Comparison of ENCODE assay signal across 8 cellular contexts in genomic region chr21:33266050-33266783, GRCh38. TPM values are rescaled to one million over a fixed set of nuclear protein-coding genes. Genes with fewer than 3 reads are reported as not detected.
DNase-seq lines count a peak whose midpoint lies in the region; ATAC-seq and TF ChIP-seq lines count a peak whose summit lies in the region.

TSS of gene IL10RB (plus strand) at chr21:33266367. CDS start at chr21:33266466, 99 bp downstream.

- H3K4me3 Mint-ChIP-seq in T-cell = peak within 1 kb of the TSS; percentile 91 to 96 (median 94)

- H3K27me3 ChIP-seq in adipocyte (replicated peaks; ENCODE audit: control insufficient read depth, insufficient read depth, low read length) (no peaks in the 10 kb centered on the region), transverse colon (no peaks in the 10 kb centered on the region)

- peaks cover 40% of the 10 kb centered on the region for H3K4me1 ChIP-seq in adipocyte (ENCODE audit: control insufficient read depth, insufficient read depth, low read length)
- H3K4me1 ChIP-seq in transverse colon = peaks cover 13 to 42% (median 37%) of the 10 kb centered on the region in 4 donors

- peak; percentile 80 to 84 (median 81) for ATAC-seq in T-cell (replicated peaks in 1 of 4)

- H3K4me1 Mint-ChIP-seq in T-cell = peaks cover 59 to 70% (median 66%) of the 10 kb centered on the region in 3 donors

- peaks cover 20% of the 10 kb centered on the region for H3K36me3 ChIP-seq in adipocyte (ENCODE audit: control insufficient read depth, insufficient read depth, low read length, severe bottlenecking)
- no peaks in the 10 kb centered on the region for H3K36me3 ChIP-seq in transverse colon

- H3K9ac ChIP-seq in adipocyte (ENCODE audit: low read length) = peak within 1 kb of the TSS; percentile 92

- H3K9me3 ChIP-seq in adipocyte (ENCODE audit: control insufficient read depth, low read length) (no peaks in the 10 kb centered on the region), transverse colon (no peaks in the 10 kb centered on the region)

- H3K4me3 ChIP-seq in adipocyte (ENCODE audit: low read length) (peak within 1 kb of the TSS; percentile 92), transverse colon (peak within 1 kb of the TSS; percentile 57 to 97 (median 72))

- POLR2A ChIA-PET in T-cell (lab: Charles Lee) = interaction anchor here in 1 of 2 donors (0.7 to 1.1 kb wide), 2 partner anchors 20 to 59 kb away, joined by 3 to 4 read pairs; partner anchors contain the start of gene IFNAR1

- 1% methylated on average over 35 of the region's 60 CpGs; no CpG with 5 or more reads in 1 of the 2 donors for WGBS in transverse colon (ENCODE audit: low coverage in 1 of 2), 2 donors

- peak within 1 kb of the TSS; percentile 85 to 97 (median 92) for H3K27ac ChIP-seq in transverse colon

- intact Hi-C loops in cardiac septum (cut with DNase I) = loop anchor here (2.0 kb wide), 1 partner anchor 59 kb away; the partner anchor contains the start of gene IFNAR1
- intact Hi-C loops in posterior cingulate gyrus (cut with DNase I) = loop anchor here (2.0 kb wide), 1 partner anchor 59 kb away; the partner anchor contains the start of gene IFNAR1
- intact Hi-C loops in transverse colon (cut with DNase I; ENCODE audit: low total_unique reads) = loop anchor here (5.0 kb wide), 1 partner anchor 34 kb away; no protein-coding TSS in a partner anchor

- no peaks in the 10 kb centered on the region for H3K9me3 Mint-ChIP-seq in T-cell

- in situ Hi-C loops in transverse colon (cut with MboI; ENCODE audit: low pct_ligation_motif_present in 1 of 4, low pct_unique_long_range_greater_than_20kb in 1 of 4, low sequenced_read_pairs in 3 of 4) = no loop called here

- H3K27ac Mint-ChIP-seq in T-cell = peak within 1 kb of the TSS; percentile 94 to 96

- H3K36me3 Mint-ChIP-seq in T-cell = peaks cover 26% of the 10 kb centered on the region

- CTCF ChIA-PET in T-cell (lab: Charles Lee) = interaction anchor here in 1 of 2 donors (1.0 to 2.1 kb wide), 3 partner anchors 39 to 69 kb away, joined by 3 to 9 read pairs (median 4); no protein-coding TSS in a partner anchor

- H3K27me3 Mint-ChIP-seq in T-cell = no peaks in the 10 kb centered on the region

- DNase-seq in DMS79 treated with DMSO at 0.1 percent for 48 hours (lab: John Stamatoyannopoulos, UW) (peak; percentile 54), H4 (ENCODE audit: low spot score) (no peak), NAMALWA (ENCODE audit: low spot score) (peak; percentile 84), T-cell (peak; percentile 19 to 77 (median 54)), adipocyte (ENCODE audit: low read depth) (peak; percentile 92), cardiac septum (ENCODE audit: low spot score) (peak; percentile 94), posterior cingulate gyrus (peak; percentile 31 to 95 (median 53)), transverse colon (peak; percentile 87)

- no peak for TF ChIP-seq EP300 in transverse colon (IDR thresholded peaks at IDR 0.05; ENCODE audit: low read depth)

- TF ChIP-seq POLR2A in transverse colon (IDR thresholded peaks at IDR 0.05) = peak; percentile 76

- TF ChIP-seq CTCF in transverse colon (IDR thresholded peaks at IDR 0.05) = no peak

RNA-seq across cellular contexts. Expression of gene IL10RB, which starts in this region (rescaled TPM):
- total RNA-seq in H4 (2014; rRNA removed; shearing (Covaris generic)) = 107 and 111 TPM in 2 replicates
- total RNA-seq in T-cell (10 to 100 TPM; 19.5 to 29.6 (median 25.6) TPM), cardiac septum (7.2 TPM), transverse colon (100 to 1,000 TPM in 1 of 4 donors, 10 to 100 TPM in 3; 15.7 to 104 (median 63.2) TPM)
